In the genomic region with DNA sequence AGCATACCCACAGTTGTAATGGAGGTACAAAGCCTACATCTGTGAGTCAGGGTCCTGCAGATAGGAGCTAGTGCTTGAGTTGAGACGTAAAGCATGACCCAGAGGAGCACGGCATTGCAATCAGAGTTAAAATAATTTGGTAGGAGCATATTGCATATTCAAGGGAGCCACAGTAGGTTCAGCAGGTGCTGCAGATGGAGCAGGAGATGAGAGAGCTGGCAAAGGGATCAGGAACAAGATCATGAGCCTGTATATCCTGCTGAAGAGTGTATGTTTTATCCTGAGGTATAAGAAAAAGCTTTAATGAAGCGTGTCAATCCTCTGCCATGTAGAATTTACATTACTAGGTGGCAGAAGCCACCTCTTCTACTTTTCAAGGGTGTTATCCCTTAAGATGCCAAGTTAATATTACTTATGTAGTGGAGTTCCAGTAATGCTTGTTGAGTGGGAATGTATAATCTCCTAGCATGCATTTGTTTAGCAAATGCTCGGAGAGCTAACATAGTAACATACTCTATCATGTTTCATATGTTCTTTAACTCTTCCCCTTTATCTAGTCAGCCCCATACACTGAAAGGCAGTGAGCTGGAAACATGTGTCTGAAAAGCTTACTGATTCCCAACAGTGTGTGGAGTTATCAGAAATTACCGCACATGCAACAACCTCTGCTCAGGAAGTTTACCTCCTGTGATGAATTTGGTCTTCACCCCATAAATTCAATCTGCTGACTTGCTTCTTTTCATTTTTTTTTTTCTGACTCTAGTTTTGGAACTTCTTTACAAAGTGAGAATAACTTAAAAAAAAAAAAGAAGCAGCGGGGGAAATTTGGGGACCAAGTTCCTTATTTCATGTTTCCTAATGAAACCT, we compare ENCODE assay signal across 15 cellular contexts.
DNase-seq lines count a peak whose midpoint lies in the region; ATAC-seq and TF ChIP-seq lines count a peak whose summit lies in the region.
"Had no signal": no experiment of that assay in that cellular context is flagged by ENCODE, and none has a peak within 500 bp of the region (broad histone marks: within the 10 kb centered on the region; RNA-seq: fewer than 3 reads in every experiment).

No MANE protein-coding gene starts in this region.

- H3K9me3 Mint-ChIP-seq in stimulated activated naive B cell treated with anti-CD40 and anti-IgM and Interleukin-4, amounts not matched to agents 10 μg/mL and 1 μg/mL and 100 μg/mL, for 72 hours: peaks cover 0 to 3% of the 10 kb centered on the region in 2 donors
- H3K9me3 Mint-ChIP-seq: activated naive CD8-positive, alpha-beta T cell treated with anti-CD3 and anti-CD28 coated beads, Interleukin-2, amount 50 U/mL, for 24 hours; T-helper 2 cell treated with Interferon-gamma antibody and Interleukin-4, amounts not matched to agents 5 μg/mL and 100 μg/mL, for 36 hours had no signal

- peak; percentile 38 for ATAC-seq in HG02642 (IDR thresholded peaks at IDR 0.05; ENCODE audit: poor library complexity, unreplicated experiment)
- ATAC-seq in stimulated activated naive B cell treated with anti-CD40 and anti-IgM and Interleukin-4, amounts not matched to agents 10 μg/mL and 1 μg/mL and 100 μg/mL, for 72 hours (replicated peaks): peak; percentile 78 to 84
- no peak for ATAC-seq in HG03521 (IDR thresholded peaks at IDR 0.05; ENCODE audit: unreplicated experiment)

- H3K4me3 Mint-ChIP-seq in stimulated activated naive B cell treated with anti-CD40 and anti-IgM and Interleukin-4, amounts not matched to agents 10 μg/mL and 1 μg/mL and 100 μg/mL, for 72 hours: no peak overlapping the region
- H3K4me3 Mint-ChIP-seq: activated naive CD8-positive, alpha-beta T cell treated with anti-CD3 and anti-CD28 coated beads, Interleukin-2, amount 50 U/mL, for 24 hours; T-helper 2 cell treated with Interferon-gamma antibody and Interleukin-4, amounts not matched to agents 5 μg/mL and 100 μg/mL, for 36 hours had no signal

- peaks cover 11 to 14% of the 10 kb centered on the region in 2 donors for H3K36me3 Mint-ChIP-seq in stimulated activated naive B cell treated with anti-CD40 and anti-IgM and Interleukin-4, amounts not matched to agents 10 μg/mL and 1 μg/mL and 100 μg/mL, for 72 hours

- no peaks in the 10 kb centered on the region for H3K27me3 ChIP-seq in HL-60 (ENCODE audit: insufficient read depth, poor library complexity, severe bottlenecking)
- H3K27me3 ChIP-seq: sigmoid colon, testis had no signal

- DNase-seq in NOMO-1 treated with DMSO at 0.1 percent for 48 hours (lab: John Stamatoyannopoulos, UW; ENCODE audit: unreplicated experiment): peak; percentile 53
- DNase-seq in NOMO-1 treated with dmso at 0.1 percent for 144 hours (lab: John Stamatoyannopoulos, UW; ENCODE audit: unreplicated experiment): no peak
- peak in 1 of 2 experiments; percentile 26 for DNase-seq in HL-60 (ENCODE audit: low read depth in 1 of 2, low spot score in 1 of 2)
- no peak for DNase-seq in stimulated activated naive B cell treated with anti-CD40 and anti-IgM and Interleukin-4, amounts not matched to agents 10 μg/mL and 1 μg/mL and 100 μg/mL, for 72 hours
- no peak for DNase-seq in DMS79 treated with DMSO at 0.1 percent for 48 hours (lab: John Stamatoyannopoulos, UW)
- DNase-seq in putamen (ENCODE audit: low spot score): no peak
- DNase-seq: activated naive CD8-positive, alpha-beta T cell treated with anti-CD3 and anti-CD28 coated beads, Interleukin-2, amount 50 U/mL, for 24 hours; cortex of kidney; NCI-H1930; sigmoid colon; testis had no signal

- no peak overlapping the region for H3K4me3 ChIP-seq in HL-60 (replicated peaks; ENCODE audit: insufficient read depth, low read length)
- H3K4me3 ChIP-seq: sigmoid colon, testis had no signal

- peaks cover 24 to 32% of the 10 kb centered on the region in 2 donors for H3K4me1 Mint-ChIP-seq in stimulated activated naive B cell treated with anti-CD40 and anti-IgM and Interleukin-4, amounts not matched to agents 10 μg/mL and 1 μg/mL and 100 μg/mL, for 72 hours

- H3K27me3 Mint-ChIP-seq in stimulated activated naive B cell treated with anti-CD40 and anti-IgM and Interleukin-4, amounts not matched to agents 10 μg/mL and 1 μg/mL and 100 μg/mL, for 72 hours: no peaks in the 10 kb centered on the region
- H3K27me3 Mint-ChIP-seq: activated naive CD8-positive, alpha-beta T cell treated with anti-CD3 and anti-CD28 coated beads, Interleukin-2, amount 50 U/mL, for 24 hours had no signal

- peak overlapping the region; percentile 70 for H3K27ac ChIP-seq in HL-60 (replicated peaks)
- H3K27ac ChIP-seq: 22Rv1, sigmoid colon, testis had no signal

- no peak for TF ChIP-seq CTCF in HL-60 (IDR thresholded peaks at IDR 0.05; ENCODE audit: insufficient read depth, low read length)

- H3K27ac Mint-ChIP-seq in stimulated activated naive B cell treated with anti-CD40 and anti-IgM and Interleukin-4, amounts not matched to agents 10 μg/mL and 1 μg/mL and 100 μg/mL, for 72 hours: peak overlapping the region; percentile 37
- H3K27ac Mint-ChIP-seq: activated naive CD8-positive, alpha-beta T cell treated with anti-CD3 and anti-CD28 coated beads, Interleukin-2, amount 50 U/mL, for 24 hours; T-helper 2 cell treated with Interferon-gamma antibody and Interleukin-4, amounts not matched to agents 5 μg/mL and 100 μg/mL, for 36 hours had no signal
